ENCODE assay signal across 15 cellular contexts in genomic region chr4:57098945-57099344, GRCh38. TPM values are rescaled to one million over a fixed set of nuclear protein-coding genes. Genes with fewer than 3 reads are reported as not detected.
DNase-seq lines count a peak whose midpoint lies in the region; ATAC-seq and TF ChIP-seq lines count a peak whose summit lies in the region.
"Had no signal": no experiment of that assay in that cellular context is flagged by ENCODE, and none has a peak within 500 bp of the region (broad histone marks: within the 10 kb centered on the region; RNA-seq: fewer than 3 reads in every experiment).

No MANE protein-coding gene starts in this region.

- no peaks in the 10 kb centered on the region for H3K4me1 Mint-ChIP-seq in activated CD4-positive, alpha-beta T cell treated with anti-CD3 and anti-CD28 coated beads, Interleukin-2, amount 10 ng/mL, durations not matched to agents 7 days and 5 days
- H3K4me1 Mint-ChIP-seq: CD8-positive, alpha-beta memory T cell had no signal

- TF ChIP-seq CTCF in RWPE2 (IDR thresholded peaks at IDR 0.05; ENCODE audit: poor library complexity, severe bottlenecking) (no peak), retinal pigment epithelial cell (conservative IDR thresholded peaks at IDR 0.05; ENCODE audit: low read depth, low read length) (no peak), foreskin keratinocyte (conservative IDR thresholded peaks at IDR 0.05) (no peak)

- H3K27ac ChIP-seq in RWPE2 (ENCODE audit: poor library complexity, severe bottlenecking) (peak overlapping the region; percentile 86), foreskin keratinocyte (no peak overlapping the region)
- H3K27ac ChIP-seq: PC-9, VCaP had no signal

- H3K4me3 Mint-ChIP-seq in activated CD4-positive, alpha-beta T cell treated with anti-CD3 and anti-CD28 coated beads, Interleukin-2, amount 10 ng/mL, durations not matched to agents 7 days and 5 days, result no peak overlapping the region
- H3K4me3 Mint-ChIP-seq: CD8-positive, alpha-beta memory T cell had no signal

- peak; percentile 36 for DNase-seq in AG20443 (ENCODE audit: low spot score)
- no peak for DNase-seq in RWPE2 (ENCODE audit: low spot score)
- peak; percentile 89 for DNase-seq in fibroblast of gingiva (ENCODE audit: low read depth)
- peak; percentile 49 for DNase-seq in retinal pigment epithelial cell (ENCODE audit: low read depth)
- DNase-seq in islet precursor cell, result no peak
- no peak for DNase-seq in activated CD4-positive, alpha-beta T cell treated with anti-CD3 and anti-CD28 coated beads, Interleukin-2, amount 10 ng/mL, durations not matched to agents 7 days and 5 days
- no peak for DNase-seq in foreskin keratinocyte
- DNase-seq in NCI-H2196 (lab: John Stamatoyannopoulos, UW; ENCODE audit: unreplicated experiment), result no peak
- DNase-seq: activated gamma-delta T cell; CD8-positive, alpha-beta memory T cell; effector CD4-positive, alpha-beta T cell; NCI-H2029 treated with DMSO at 0.1 percent for 48 hours; pancreas; PC-9 had no signal

- H3K27me3 Mint-ChIP-seq in activated CD4-positive, alpha-beta T cell treated with anti-CD3 and anti-CD28 coated beads, Interleukin-2, amount 10 ng/mL, durations not matched to agents 7 days and 5 days, result peaks cover 11% of the 10 kb centered on the region

- POLR2A ChIA-PET in activated CD4-positive, alpha-beta T cell treated with anti-CD3 and anti-CD28 coated beads, Interleukin-2, amount 10 ng/mL, durations not matched to agents 7 days and 5 days (lab: Charles Lee), result no interaction called here

- no peaks in the 10 kb centered on the region for H3K9me3 Mint-ChIP-seq in activated CD4-positive, alpha-beta T cell treated with anti-CD3 and anti-CD28 coated beads, Interleukin-2, amount 10 ng/mL, durations not matched to agents 7 days and 5 days
- H3K9me3 Mint-ChIP-seq: CD8-positive, alpha-beta memory T cell had no signal

- H3K27me3 ChIP-seq in RWPE2 (ENCODE audit: insufficient read depth, poor library complexity, severe bottlenecking), result no peaks in the 10 kb centered on the region
- peaks cover 2% of the 10 kb centered on the region for H3K27me3 ChIP-seq in foreskin keratinocyte
- H3K27me3 ChIP-seq: pancreas had no signal

- H3K9me3 ChIP-seq in RWPE2 (ENCODE audit: severe bottlenecking), result no peaks in the 10 kb centered on the region
- H3K9me3 ChIP-seq: pancreas had no signal

- no peak for ATAC-seq in RWPE2 (ENCODE audit: low read depth)
- no peak for ATAC-seq in foreskin keratinocyte

- H3K4me1 ChIP-seq in RWPE2 (ENCODE audit: insufficient read depth, poor library complexity, severe bottlenecking), result peaks cover 41% of the 10 kb centered on the region
- peaks cover 25% of the 10 kb centered on the region for H3K4me1 ChIP-seq in foreskin keratinocyte

- H3K36me3 ChIP-seq in RWPE2 (ENCODE audit: low read depth), result peaks cover 56% of the 10 kb centered on the region
- H3K36me3 ChIP-seq: pancreas had no signal

- H3K4me3 ChIP-seq in RWPE2 (ENCODE audit: severe bottlenecking) (no peak overlapping the region), retinal pigment epithelial cell (ENCODE audit: low read length) (no peak overlapping the region)
- H3K4me3 ChIP-seq: pancreas, PC-9 had no signal

- H3K36me3 Mint-ChIP-seq in activated CD4-positive, alpha-beta T cell treated with anti-CD3 and anti-CD28 coated beads, Interleukin-2, amount 10 ng/mL, durations not matched to agents 7 days and 5 days (ENCODE audit: low read depth), result no peaks in the 10 kb centered on the region
- H3K36me3 Mint-ChIP-seq: CD8-positive, alpha-beta memory T cell had no signal

- CTCF ChIA-PET in activated CD4-positive, alpha-beta T cell treated with anti-CD3 and anti-CD28 coated beads, Interleukin-2, amount 10 ng/mL, durations not matched to agents 7 days and 5 days (lab: Charles Lee), result interaction anchor here (0.9 kb wide), 1 partner anchor 65 kb away, joined by 3 read pairs; no protein-coding TSS in a partner anchor

- H3K27ac Mint-ChIP-seq in activated CD4-positive, alpha-beta T cell treated with anti-CD3 and anti-CD28 coated beads, Interleukin-2, amount 10 ng/mL, durations not matched to agents 7 days and 5 days, result no peak overlapping the region

RNA-seq across cellular contexts. Expression of gene IGFBP7, which starts 11.2 kb away (rescaled TPM):
- total RNA-seq in activated CD4-positive, alpha-beta T cell treated with anti-CD3 and anti-CD28 coated beads, Interleukin-2, amount 10 ng/mL, durations not matched to agents 7 days and 5 days, result under 1 TPM; 0.19 to 0.27 TPM
- total RNA-seq in foreskin keratinocyte, result 201 and 228 TPM in 2 replicates
- polyA plus RNA-seq in foreskin keratinocyte, result 239 and 292 TPM in 2 replicates
- total RNA-seq: CD8-positive, alpha-beta memory T cell had no signal
- polyA plus RNA-seq: CD8-positive, alpha-beta memory T cell had no signal

Comparison
In these comparisons a context has a peak if more than half of its experiments do, and no peak if none do; other contexts are left out.
1. DNase-seq: peak in AG20443 (single experiment), fibroblast of gingiva (single experiment) and retinal pigment epithelial cell (single experiment); none in RWPE2 (single experiment), islet precursor cell (single experiment), activated CD4-positive, alpha-beta T cell treated with anti-CD3 and anti-CD28 coated beads, Interleukin-2, amount 10 ng/mL, durations not matched to agents 7 days and 5 days (single experiment), foreskin keratinocyte (0 of 2) and NCI-H2196 (single experiment).
2. RNA of gene IGFBP7, which starts 11.2 kb away (total RNA-seq): 201 to 228 TPM in foreskin keratinocyte; 0.19 to 0.27 TPM in activated CD4-positive, alpha-beta T cell treated with anti-CD3 and anti-CD28 coated beads, Interleukin-2, amount 10 ng/mL, durations not matched to agents 7 days and 5 days; every median in the first group is over 100 times any median in the second.